ENCODE assay signal across 12 cellular contexts in the genomic region with DNA sequence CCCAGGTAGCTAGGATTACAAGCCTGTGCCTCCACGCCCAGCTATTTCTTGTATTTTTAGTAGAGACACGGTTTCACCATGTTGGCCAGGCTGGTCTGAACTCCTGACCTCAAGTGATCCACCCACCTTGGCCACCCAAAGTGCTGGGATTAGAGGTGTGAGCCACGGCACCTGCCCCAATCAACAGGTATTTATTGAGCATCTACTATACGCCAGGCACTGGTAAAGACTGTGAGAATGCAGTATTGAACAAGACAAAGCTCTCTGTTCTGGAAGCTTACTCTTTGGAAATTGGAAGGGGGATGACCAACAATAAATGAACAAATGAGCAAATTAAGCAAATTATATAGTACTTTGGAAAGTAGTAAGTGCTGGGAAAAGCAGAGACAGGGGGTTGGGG. TPM values are rescaled to one million over a fixed set of nuclear protein-coding genes. Genes with fewer than 3 reads are reported as not detected.
DNase-seq lines count a peak whose midpoint lies in the region; ATAC-seq, FAIRE-seq and TF ChIP-seq lines count a peak whose summit lies in the region.
"Had no signal": no experiment of that assay in that cellular context is flagged by ENCODE, and none has a peak within 500 bp of the region (broad histone marks: within the 10 kb centered on the region; RNA-seq: fewer than 3 reads in every experiment).

No MANE protein-coding gene starts in this region.

- TF ChIP-seq EP300 in GM12878 (IDR thresholded peaks at IDR 0.05; ENCODE audit: borderline replicate concordance in 1 of 2, control insufficient read depth in 1 of 2, low read depth in 2 of 2, low read length in 2 of 2) (no peak), tibial nerve (IDR thresholded peaks at IDR 0.05) (no peak)

- POLR2A ChIA-PET in GM12878 (lab: Charles Lee), result interaction anchor here (1.0 to 1.9 kb wide), 5 partner anchors 12 to 34 kb away, joined by 3 to 9 read pairs (median 4); partner anchors contain the start of gene FOSB
- POLR2A ChIA-PET in naive thymus-derived CD4-positive, alpha-beta T cell (lab: Charles Lee), result interaction anchor here (0.8 to 1.8 kb wide), 3 partner anchors 23 to 197 kb away, joined by 3 to 6 read pairs (median 3); partner anchors contain the start of gene FOSB

- DNase-seq in activated T-cell treated with anti-CD3 and anti-CD28 coated beads, Interleukin-2, amount 50 U/mL, for 4 hours, result no peak
- DNase-seq in activated T-cell treated with anti-CD3 and anti-CD28 coated beads, Interleukin-2, amount 50 U/mL, for 1 hour, result no peak
- DNase-seq in GM12878 (ENCODE audit: low read depth, low spot score) (no peak), tibial nerve (ENCODE audit: low spot score in 2 of 2) (no peak)
- no peak for DNase-seq in naive thymus-derived CD4-positive, alpha-beta T cell
- DNase-seq: activated CD8-positive, alpha-beta memory T cell treated with anti-CD3 and anti-CD28 coated beads, Interleukin-2, amount 50 U/mL, for 4 hours; central memory CD4-positive, alpha-beta T cell; NCI-H2081 treated with DMSO at 0.1 percent for 48 hours had no signal

- H3K27ac ChIP-seq in GM12878 (ENCODE audit: control insufficient read depth, insufficient read depth) (no peak overlapping the region), tibial nerve (peak overlapping the region; percentile 94 to 98 (median 96))
- no peak overlapping the region for H3K27ac ChIP-seq in naive thymus-derived CD4-positive, alpha-beta T cell (ENCODE audit: low read depth, low read length)

- BruUV-seq in GM12878 (replicated peaks; lab: Mats Ljungman, UMichigan), result no TSS peak

- H3K4me3 ChIP-seq in GM12878 (no peak overlapping the region), tibial nerve (no peak overlapping the region)
- H3K4me3 ChIP-seq in naive thymus-derived CD4-positive, alpha-beta T cell (ENCODE audit: low read length), result no peak overlapping the region

- H3K9me3 ChIP-seq in GM12878 (replicated peaks; ENCODE audit: control insufficient read depth, insufficient read depth, low read length) (no peaks in the 10 kb centered on the region), tibial nerve (no peaks in the 10 kb centered on the region)
- no peaks in the 10 kb centered on the region for H3K9me3 ChIP-seq in naive thymus-derived CD4-positive, alpha-beta T cell (ENCODE audit: control insufficient read depth in 2 of 3, low read length in 3 of 3)

- peak overlapping the region; percentile 85; the same call in 1 of the 2 replicates for H3K4me2 ChIP-seq in GM12878 (ENCODE audit: control insufficient read depth, insufficient read depth)

- H4K20me1 ChIP-seq in GM12878 (ENCODE audit: control insufficient read depth, insufficient read depth), result no peaks in the 10 kb centered on the region

- ATAC-seq in activated T-cell treated with anti-CD3 and anti-CD28 coated beads, Interleukin-2, amount 50 U/mL, for 4 hours, result no peak
- ATAC-seq in GM12878, result no peak
- no peak for ATAC-seq in naive thymus-derived CD4-positive, alpha-beta T cell
- ATAC-seq in HG02642 (IDR thresholded peaks at IDR 0.05; ENCODE audit: poor library complexity, unreplicated experiment), result no peak
- ATAC-seq in GM21723 (IDR thresholded peaks at IDR 0.05; ENCODE audit: unreplicated experiment), result no peak
- no peak for ATAC-seq in GM21737 (IDR thresholded peaks at IDR 0.05; ENCODE audit: unreplicated experiment)
- ATAC-seq: sciatic nerve had no signal

- CTCF ChIA-PET in GM12878 (lab: Yijun Ruan, JAX), result interaction anchor here (0.6 to 6.4 kb wide), 11 partner anchors 11 to 261 kb away, joined by 3 to 176 read pairs (median 8); partner anchors contain the start of genes FOSB and PPP1R13L
- CTCF ChIA-PET in naive thymus-derived CD4-positive, alpha-beta T cell (lab: Charles Lee), result interaction anchor here (0.6 to 4.4 kb wide), 5 partner anchors 24 to 198 kb away, joined by 3 to 33 read pairs (median 6); no protein-coding TSS in a partner anchor

- no peak for TF ChIP-seq RAD21 in GM12878 (IDR thresholded peaks at IDR 0.05; ENCODE audit: insufficient read depth, low read depth, low read length)

- RAD21 ChIA-PET in GM12878 (lab: Charles Lee; ENCODE audit: unreplicated experiment), result interaction anchor here (0.7 to 1.9 kb wide), 5 partner anchors 22 to 40 kb away, joined by 3 to 25 read pairs (median 7); partner anchors contain the start of gene FOSB

- no peak overlapping the region for H2AFZ ChIP-seq in GM12878 (ENCODE audit: control insufficient read depth, low read depth, low read length)

- H3K27me3 Mint-ChIP-seq in activated T-cell treated with anti-CD3 and anti-CD28 coated beads, Interleukin-2, amount 50 U/mL, for 4 hours (ENCODE audit: low read depth), result no peaks in the 10 kb centered on the region
- peaks cover 0 to 2% (median 0%) of the 10 kb centered on the region in 5 donors for H3K27me3 Mint-ChIP-seq in naive thymus-derived CD4-positive, alpha-beta T cell

- no peak for FAIRE-seq in GM12878 (lab: Jason Lieb, UNC)

- no peak for TF ChIP-seq CTCF in GM12878 (IDR thresholded peaks at IDR 0.05 in 2 of 3, conservative IDR thresholded peaks at IDR 0.05 in 1 of 3; ENCODE audit: control insufficient read depth in 2 of 3, extremely low read depth in 1 of 3, insufficient read depth in 1 of 3, low read depth in 3 of 3, low read length in 3 of 3)
- TF ChIP-seq CTCF in tibial nerve (IDR thresholded peaks at IDR 0.05), result no peak

- intact Hi-C loops in GM12878 (cut with micrococcal nuclease; ENCODE audit: unreplicated experiment), result no loop called here
- intact Hi-C loops in naive thymus-derived CD4-positive, alpha-beta T cell (cut with micrococcal nuclease), result no loop called here

- H3K9me3 Mint-ChIP-seq in activated T-cell treated with anti-CD3 and anti-CD28 coated beads, Interleukin-2, amount 50 U/mL, for 4 hours, result no peaks in the 10 kb centered on the region
- H3K9me3 Mint-ChIP-seq in naive thymus-derived CD4-positive, alpha-beta T cell, result peaks cover 0 to 3% (median 0%) of the 10 kb centered on the region in 11 donors

- in situ Hi-C loops in GM12878 (cut with MboI), result no loop called here

- 56% methylated on average over 4 of the region's 4 CpGs for WGBS in GM12878 (ENCODE audit: insufficient coverage, insufficient replicate concordance, low lambda C conversion rate, missing lambda C conversion rate)
- WGBS in tibial nerve, 2 donors, result 87 to 89% methylated on average over 4 of the region's 4 CpGs

- H3K79me2 ChIP-seq in GM12878 (ENCODE audit: control insufficient read depth, insufficient read depth, low read length), result peaks cover 2% of the 10 kb centered on the region; the same call in 1 of the 2 replicates

- SMC1A ChIA-PET in GM12878 (lab: Charles Lee; ENCODE audit: uncharacterized antibody, unreplicated experiment), result interaction anchor here (0.6 to 6.0 kb wide), 7 partner anchors 12 to 50 kb away, joined by 3 to 52 read pairs (median 4); partner anchors contain the start of gene FOSB

- peaks cover 62% of the 10 kb centered on the region for H3K4me1 Mint-ChIP-seq in activated T-cell treated with anti-CD3 and anti-CD28 coated beads, Interleukin-2, amount 50 U/mL, for 4 hours (ENCODE audit: low read depth)
- peaks cover 35 to 70% (median 59%) of the 10 kb centered on the region in 7 donors for H3K4me1 Mint-ChIP-seq in naive thymus-derived CD4-positive, alpha-beta T cell

- H3K9ac ChIP-seq in GM12878 (ENCODE audit: control insufficient read depth, insufficient read depth, low read length), result no peak overlapping the region

- H3K36me3 ChIP-seq in GM12878 (ENCODE audit: control insufficient read depth in 2 of 2, insufficient read depth in 2 of 2, low read length in 1 of 2) (no peaks in the 10 kb centered on the region), tibial nerve (no peaks in the 10 kb centered on the region)
- no peaks in the 10 kb centered on the region for H3K36me3 ChIP-seq in naive thymus-derived CD4-positive, alpha-beta T cell (ENCODE audit: control insufficient read depth in 2 of 3, insufficient read depth in 3 of 3, low read length in 3 of 3)

- H3K4me1 ChIP-seq in GM12878 (ENCODE audit: control insufficient read depth, insufficient read depth, low read length), result peaks cover 31% of the 10 kb centered on the region
- peaks cover 26 to 34% of the 10 kb centered on the region in 2 donors for H3K4me1 ChIP-seq in naive thymus-derived CD4-positive, alpha-beta T cell (ENCODE audit: control insufficient read depth in 2 of 2, insufficient read depth in 2 of 2, low read length in 2 of 2)
- H3K4me1 ChIP-seq in tibial nerve, result peaks cover 0 to 57% (median 17%) of the 10 kb centered on the region in 4 donors

- H3K27me3 ChIP-seq in GM12878 (replicated peaks in 1 of 2; ENCODE audit: control insufficient read depth in 2 of 2, insufficient read depth in 2 of 2, low read length in 1 of 2) (no peaks in the 10 kb centered on the region), tibial nerve (no peaks in the 10 kb centered on the region)
- no peaks in the 10 kb centered on the region for H3K27me3 ChIP-seq in naive thymus-derived CD4-positive, alpha-beta T cell (ENCODE audit: control insufficient read depth in 2 of 2, insufficient read depth in 2 of 2, low read length in 2 of 2)

- H3K36me3 Mint-ChIP-seq in activated T-cell treated with anti-CD3 and anti-CD28 coated beads, Interleukin-2, amount 50 U/mL, for 4 hours (ENCODE audit: insufficient read depth), result no peaks in the 10 kb centered on the region
- no peaks in the 10 kb centered on the region for H3K36me3 Mint-ChIP-seq in naive thymus-derived CD4-positive, alpha-beta T cell

- peak overlapping the region; percentile 3 to 91 (median 71) for H3K27ac Mint-ChIP-seq in naive thymus-derived CD4-positive, alpha-beta T cell

- H3K4me3 Mint-ChIP-seq in activated T-cell treated with anti-CD3 and anti-CD28 coated beads, Interleukin-2, amount 50 U/mL, for 4 hours, result peak overlapping the region; percentile 62
- H3K4me3 Mint-ChIP-seq in naive thymus-derived CD4-positive, alpha-beta T cell, result peak overlapping the region in 8 of 10 donors; percentile 21 to 93 (median 75)

- TF ChIP-seq POLR2A in GM12878 (IDR thresholded peaks at IDR 0.05; ENCODE audit: low read depth, low read length) (no peak), tibial nerve (IDR thresholded peaks at IDR 0.05) (no peak)

RNA-seq across cellular contexts. Expression of gene ERCC1, which starts 21.4 kb away (rescaled TPM):
- 10 to 100 TPM; 68.0 to 86.2 (median 85.7) TPM for total RNA-seq in activated T-cell treated with anti-CD3 and anti-CD28 coated beads, Interleukin-2, amount 50 U/mL, for 4 hours
- total RNA-seq in GM12878 (2013; cell fraction: nucleolus; rRNA removed), result 59.3 and 59.4 TPM in 2 replicates
- total RNA-seq in GM12878 (2014; rRNA removed), result 74.7 and 82.6 TPM in 2 replicates
- total RNA-seq in GM12878 (2014; rRNA removed; fragmentation: Illumina TruSeq; extraction: Trizol), result 45.4 and 57.2 TPM in 2 replicates
- 70.1 and 75.3 TPM in 2 replicates for total RNA-seq in GM12878 (2021)
- polyA plus RNA-seq in GM12878 (2011; ENCODE audit: low read depth), result 161 TPM
- polyA plus RNA-seq in GM12878 (2011; rRNA removed), result 36.8 and 65.0 TPM in 2 replicates
- polyA plus RNA-seq in GM12878 (2011; cell fraction: cytosol; rRNA removed), result 105 and 127 TPM in 2 replicates
- polyA plus RNA-seq in GM12878 (2011; cell fraction: nucleus; rRNA removed), result 101 and 105 TPM in 2 replicates
- 49.9 and 53.1 TPM in 2 replicates for polyA plus RNA-seq in GM12878 (2012)
- 23.1 and 52.0 TPM in 2 replicates for polyA plus RNA-seq in GM12878 (2014; fragmentation: Illumina TruSeq; extraction: Trizol)
- polyA plus RNA-seq in GM12878 (2014; fragmentation: Nextera tagmentation; extraction: Ambion mirVana), result 10 to 100 TPM; 14.7 to 36.8 TPM
- polyA plus RNA-seq in GM12878 (2014; rRNA removed), result 104 and 113 TPM in 2 replicates
- 10 to 100 TPM; 54.2 to 66.8 TPM for polyA plus RNA-seq in GM12878 (2016; fragmentation: Nextera tagmentation; extraction: Ambion mirVana)
- 51.6 and 101 TPM in 2 replicates for polyA minus RNA-seq in GM12878 (2011; rRNA and poly(A)+ RNA removed)
- polyA minus RNA-seq in GM12878 (2011; cell fraction: cytosol; rRNA and poly(A)+ RNA removed), result 45.3 and 49.4 TPM in 2 replicates
- polyA minus RNA-seq in GM12878 (2011; cell fraction: nucleus; rRNA and poly(A)+ RNA removed), result 28.0 and 31.4 TPM in 2 replicates
- 10 to 100 TPM; 45.1 to 88.2 (median 53.4) TPM for total RNA-seq in naive thymus-derived CD4-positive, alpha-beta T cell
- polyA plus RNA-seq in naive thymus-derived CD4-positive, alpha-beta T cell, result 10 to 100 TPM; 31.7 to 32.7 TPM
- total RNA-seq in tibial nerve, result 100 to 1,000 TPM in 2 of 4 donors, 10 to 100 TPM in 2; 95.5 to 161 (median 99.2) TPM

RNA-seq across cellular contexts. Expression of gene FOSB, which starts 22.7 kb away (rescaled TPM):
- 10 to 100 TPM; 10.5 to 13.4 (median 13.2) TPM for total RNA-seq in activated T-cell treated with anti-CD3 and anti-CD28 coated beads, Interleukin-2, amount 50 U/mL, for 4 hours
- 2.5 and 2.8 TPM in 2 replicates for total RNA-seq in GM12878 (2013; cell fraction: nucleolus; rRNA removed)
- total RNA-seq in GM12878 (2014; rRNA removed), result 0.11 and 0.44 TPM in 2 replicates
- 0.14 and 0.31 TPM in 2 replicates for total RNA-seq in GM12878 (2014; rRNA removed; fragmentation: Illumina TruSeq; extraction: Trizol)
- 0.56 and 0.69 TPM in 2 replicates for total RNA-seq in GM12878 (2021)
- 0.52 TPM for polyA plus RNA-seq in GM12878 (2011; ENCODE audit: low read depth)
- polyA plus RNA-seq in GM12878 (2011; rRNA removed), result 0.13 and 0.20 TPM in 2 replicates
- polyA plus RNA-seq in GM12878 (2011; cell fraction: cytosol; rRNA removed), result 0.25 and 0.34 TPM in 2 replicates
- polyA plus RNA-seq in GM12878 (2011; cell fraction: nucleus; rRNA removed), result 1.6 and 1.8 TPM in 2 replicates
- 0.83 and 1.1 TPM in 2 replicates for polyA plus RNA-seq in GM12878 (2012)
- 0.28 and 0.35 TPM in 2 replicates for polyA plus RNA-seq in GM12878 (2014; fragmentation: Illumina TruSeq; extraction: Trizol)
- polyA plus RNA-seq in GM12878 (2014; fragmentation: Nextera tagmentation; extraction: Ambion mirVana), result under 1 TPM; 0.06 to 0.07 TPM
- 0.24 and 0.34 TPM in 2 replicates for polyA plus RNA-seq in GM12878 (2014; rRNA removed)
- polyA plus RNA-seq in GM12878 (2016; fragmentation: Nextera tagmentation; extraction: Ambion mirVana), result under 1 TPM; 0.29 to 0.45 TPM
- polyA minus RNA-seq in GM12878 (2011; rRNA and poly(A)+ RNA removed), result 1.8 and 2.5 TPM in 2 replicates
- not detected in 2 replicates for polyA minus RNA-seq in GM12878 (2011; cell fraction: cytosol; rRNA and poly(A)+ RNA removed)
- polyA minus RNA-seq in GM12878 (2011; cell fraction: nucleus; rRNA and poly(A)+ RNA removed), result 3.9 and 7.5 TPM in 2 replicates
- 1,000 to 10,000 TPM in 1 of 5 experiments, 100 to 1,000 TPM in 1, 10 to 100 TPM in 2, 1 to 10 TPM in 1; 2.1 to 1,925 (median 22.8) TPM for total RNA-seq in naive thymus-derived CD4-positive, alpha-beta T cell
- polyA plus RNA-seq in naive thymus-derived CD4-positive, alpha-beta T cell, result 1 to 10 TPM; 3.0 to 5.3 TPM
- 1 to 10 TPM in 2 of 4 donors, under 1 TPM in 2; 0.60 to 4.9 (median 1.8) TPM for total RNA-seq in tibial nerve

RNA-seq across cellular contexts. Expression of gene POLR1G, which starts 38.7 kb away (rescaled TPM):
- 10 to 100 TPM; 45.2 to 57.3 (median 49.1) TPM for total RNA-seq in activated T-cell treated with anti-CD3 and anti-CD28 coated beads, Interleukin-2, amount 50 U/mL, for 4 hours
- total RNA-seq in GM12878 (2013; cell fraction: nucleolus; rRNA removed), result 2.6 and 3.9 TPM in 2 replicates
- total RNA-seq in GM12878 (2014; rRNA removed) (18.4 and 30.9 TPM in 2 replicates), GM12878 (2014; rRNA removed; fragmentation: Illumina TruSeq; extraction: Trizol) (19.5 and 23.2 TPM in 2 replicates), GM12878 (2021) (18.8 TPM in 2 replicates), tibial nerve (10 to 100 TPM in 1 of 4 donors, 1 to 10 TPM in 3; 2.2 to 10.8 (median 6.2) TPM)
- 1.3 TPM for polyA plus RNA-seq in GM12878 (2011; ENCODE audit: low read depth)
- polyA plus RNA-seq in GM12878 (2011; rRNA removed) (3.1 and 5.0 TPM in 2 replicates), GM12878 (2014; fragmentation: Illumina TruSeq; extraction: Trizol) (13.3 and 22.1 TPM in 2 replicates), GM12878 (2014; fragmentation: Nextera tagmentation; extraction: Ambion mirVana) (1 to 10 TPM; 2.0 to 5.4 TPM), GM12878 (2014; rRNA removed) (17.4 and 24.4 TPM in 2 replicates), GM12878 (2016; fragmentation: Nextera tagmentation; extraction: Ambion mirVana) (10 to 100 TPM; 23.2 to 24.3 TPM)
- polyA plus RNA-seq in GM12878 (2011; cell fraction: cytosol; rRNA removed), result 5.4 and 6.9 TPM in 2 replicates
- polyA plus RNA-seq in GM12878 (2011; cell fraction: nucleus; rRNA removed), result 2.1 and 4.8 TPM in 2 replicates
- polyA plus RNA-seq in GM12878 (2012), result 3.3 and 4.2 TPM in 2 replicates
- 2.6 and 3.6 TPM in 2 replicates for polyA minus RNA-seq in GM12878 (2011; rRNA and poly(A)+ RNA removed)
- 4.0 and 6.8 TPM in 2 replicates for polyA minus RNA-seq in GM12878 (2011; cell fraction: cytosol; rRNA and poly(A)+ RNA removed)
- 1.3 and 3.3 TPM in 2 replicates for polyA minus RNA-seq in GM12878 (2011; cell fraction: nucleus; rRNA and poly(A)+ RNA removed)
- total RNA-seq in naive thymus-derived CD4-positive, alpha-beta T cell, result 1 to 10 TPM in 4 of 5 experiments, under 1 TPM in 1; 0.45 to 8.2 (median 4.7) TPM
- 1 to 10 TPM; 5.1 to 5.4 TPM for polyA plus RNA-seq in naive thymus-derived CD4-positive, alpha-beta T cell

RNA-seq across cellular contexts. Expression of gene PPP1R13L, which starts 40.3 kb away (rescaled TPM):
- total RNA-seq in activated T-cell treated with anti-CD3 and anti-CD28 coated beads, Interleukin-2, amount 50 U/mL, for 4 hours, result 1 to 10 TPM; 1.6 to 6.8 (median 4.1) TPM
- total RNA-seq in GM12878 (2013; cell fraction: nucleolus; rRNA removed), result 34.6 and 46.1 TPM in 2 replicates
- 1.8 and 2.5 TPM in 2 replicates for total RNA-seq in GM12878 (2014; rRNA removed)
- 1.2 and 1.3 TPM in 2 replicates for total RNA-seq in GM12878 (2014; rRNA removed; fragmentation: Illumina TruSeq; extraction: Trizol)
- 10.0 and 11.0 TPM in 2 replicates for total RNA-seq in GM12878 (2021)
- 15.1 TPM for polyA plus RNA-seq in GM12878 (2011; ENCODE audit: low read depth)
- polyA plus RNA-seq in GM12878 (2011; rRNA removed), result 2.3 and 2.4 TPM in 2 replicates
- 3.5 and 3.6 TPM in 2 replicates for polyA plus RNA-seq in GM12878 (2011; cell fraction: cytosol; rRNA removed)
- 15.1 and 17.8 TPM in 2 replicates for polyA plus RNA-seq in GM12878 (2011; cell fraction: nucleus; rRNA removed)
- 23.7 and 26.2 TPM in 2 replicates for polyA plus RNA-seq in GM12878 (2012)
- polyA plus RNA-seq in GM12878 (2014; fragmentation: Illumina TruSeq; extraction: Trizol), result 3.0 and 3.3 TPM in 2 replicates
- polyA plus RNA-seq in GM12878 (2014; fragmentation: Nextera tagmentation; extraction: Ambion mirVana), result 1 to 10 TPM in 1 of 2 experiments, under 1 TPM in 1; 0.40 to 1.9 TPM
- polyA plus RNA-seq in GM12878 (2014; rRNA removed), result 4.4 and 4.7 TPM in 2 replicates
- polyA plus RNA-seq in GM12878 (2016; fragmentation: Nextera tagmentation; extraction: Ambion mirVana), result 1 to 10 TPM; 2.4 to 2.6 TPM
- polyA minus RNA-seq in GM12878 (2011; rRNA and poly(A)+ RNA removed), result 2.3 and 4.3 TPM in 2 replicates
- polyA minus RNA-seq in GM12878 (2011; cell fraction: cytosol; rRNA and poly(A)+ RNA removed), result 2.5 and 4.3 TPM in 2 replicates
- polyA minus RNA-seq in GM12878 (2011; cell fraction: nucleus; rRNA and poly(A)+ RNA removed), result 3.1 and 4.4 TPM in 2 replicates
- 10 to 100 TPM in 3 of 5 experiments, 1 to 10 TPM in 2; 2.9 to 24.4 (median 11.1) TPM for total RNA-seq in naive thymus-derived CD4-positive, alpha-beta T cell
- polyA plus RNA-seq in naive thymus-derived CD4-positive, alpha-beta T cell, result under 1 TPM; 0.56 to 0.61 TPM
- total RNA-seq in tibial nerve, result 10 to 100 TPM; 10.0 to 27.9 (median 17.1) TPM

RNA-seq across cellular contexts. Expression of gene RTN2, which starts 51.7 kb away (rescaled TPM):
- total RNA-seq in activated T-cell treated with anti-CD3 and anti-CD28 coated beads, Interleukin-2, amount 50 U/mL, for 4 hours, result 1 to 10 TPM in 2 of 3 donors, under 1 TPM in 1; 0.83 to 1.5 (median 1.5) TPM
- total RNA-seq in GM12878 (2013; cell fraction: nucleolus; rRNA removed), result 6.8 and 7.8 TPM in 2 replicates
- total RNA-seq in GM12878 (2014; rRNA removed) (4.0 and 5.2 TPM in 2 replicates), GM12878 (2014; rRNA removed; fragmentation: Illumina TruSeq; extraction: Trizol) (3.4 and 4.2 TPM in 2 replicates), GM12878 (2021) (9.7 and 11.6 TPM in 2 replicates), tibial nerve (1 to 10 TPM; 1.5 to 5.9 (median 3.5) TPM)
- polyA plus RNA-seq in GM12878 (2011; ENCODE audit: low read depth), result 20.8 TPM
- polyA plus RNA-seq in GM12878 (2011; rRNA removed) (1.1 and 2.6 TPM in 2 replicates), GM12878 (2014; fragmentation: Illumina TruSeq; extraction: Trizol) (5.5 and 5.9 TPM in 2 replicates), GM12878 (2014; fragmentation: Nextera tagmentation; extraction: Ambion mirVana) (under 1 TPM; 0.32 to 0.42 TPM), GM12878 (2014; rRNA removed) (10.3 and 11.0 TPM in 2 replicates), GM12878 (2016; fragmentation: Nextera tagmentation; extraction: Ambion mirVana) (1 to 10 TPM; 4.8 to 4.9 TPM)
- 4.2 and 4.4 TPM in 2 replicates for polyA plus RNA-seq in GM12878 (2011; cell fraction: cytosol; rRNA removed)
- polyA plus RNA-seq in GM12878 (2011; cell fraction: nucleus; rRNA removed), result 3.1 and 4.2 TPM in 2 replicates
- 18.2 and 18.6 TPM in 2 replicates for polyA plus RNA-seq in GM12878 (2012)
- polyA minus RNA-seq in GM12878 (2011; rRNA and poly(A)+ RNA removed), result 2.0 and 2.3 TPM in 2 replicates
- 1.7 and 1.8 TPM in 2 replicates for polyA minus RNA-seq in GM12878 (2011; cell fraction: cytosol; rRNA and poly(A)+ RNA removed)
- 1.8 and 2.8 TPM in 2 replicates for polyA minus RNA-seq in GM12878 (2011; cell fraction: nucleus; rRNA and poly(A)+ RNA removed)
- total RNA-seq in naive thymus-derived CD4-positive, alpha-beta T cell, result 1 to 10 TPM in 4 of 5 experiments, under 1 TPM in 1; 0.86 to 3.1 (median 2.4) TPM
- under 1 TPM; 0.30 to 0.37 TPM for polyA plus RNA-seq in naive thymus-derived CD4-positive, alpha-beta T cell

Comparison
In these comparisons a context has a peak if more than half of its experiments do, and no peak if none do; other contexts are left out.
1. H3K27ac ChIP-seq: peak in tibial nerve (4 of 4); none in GM12878 (single experiment) and naive thymus-derived CD4-positive, alpha-beta T cell (single experiment).